1 cellular context compared by ENCODE assay signal in the genomic region with DNA sequence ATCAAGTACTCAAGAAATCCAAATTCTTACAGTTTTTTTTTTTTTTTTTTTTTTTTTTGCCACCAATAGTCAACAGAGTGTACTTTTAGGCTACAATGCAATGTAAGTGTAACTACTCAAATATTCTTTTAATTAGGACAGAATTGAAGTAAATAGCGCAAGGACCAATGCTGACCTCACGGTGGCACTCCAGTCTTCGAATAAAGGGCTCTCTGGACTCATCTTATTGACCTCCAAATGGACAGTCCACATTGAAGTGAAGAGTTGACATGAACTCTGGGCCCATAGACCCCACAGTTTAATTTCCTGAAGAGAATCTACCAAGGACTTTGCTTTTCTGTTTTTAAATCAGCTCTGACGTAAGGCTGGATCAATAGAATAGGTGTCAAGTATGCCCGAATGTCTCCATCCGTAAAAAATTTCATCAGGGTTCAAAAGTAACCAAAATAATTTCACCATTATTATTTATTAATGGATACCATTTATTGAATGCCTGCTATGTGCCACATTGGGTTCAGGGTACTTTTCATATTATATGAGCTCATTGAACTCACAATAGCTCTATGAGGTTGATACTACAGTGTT.
TF ChIP-seq lines count a peak whose summit lies in the region.

No MANE protein-coding gene starts in this region.

TF ChIP-seq in GM23338, 12 proteins besides CTCF, POLR2A, EP300 and RAD21 (continued from another document):
- TF ChIP-seq, protein P1, sequence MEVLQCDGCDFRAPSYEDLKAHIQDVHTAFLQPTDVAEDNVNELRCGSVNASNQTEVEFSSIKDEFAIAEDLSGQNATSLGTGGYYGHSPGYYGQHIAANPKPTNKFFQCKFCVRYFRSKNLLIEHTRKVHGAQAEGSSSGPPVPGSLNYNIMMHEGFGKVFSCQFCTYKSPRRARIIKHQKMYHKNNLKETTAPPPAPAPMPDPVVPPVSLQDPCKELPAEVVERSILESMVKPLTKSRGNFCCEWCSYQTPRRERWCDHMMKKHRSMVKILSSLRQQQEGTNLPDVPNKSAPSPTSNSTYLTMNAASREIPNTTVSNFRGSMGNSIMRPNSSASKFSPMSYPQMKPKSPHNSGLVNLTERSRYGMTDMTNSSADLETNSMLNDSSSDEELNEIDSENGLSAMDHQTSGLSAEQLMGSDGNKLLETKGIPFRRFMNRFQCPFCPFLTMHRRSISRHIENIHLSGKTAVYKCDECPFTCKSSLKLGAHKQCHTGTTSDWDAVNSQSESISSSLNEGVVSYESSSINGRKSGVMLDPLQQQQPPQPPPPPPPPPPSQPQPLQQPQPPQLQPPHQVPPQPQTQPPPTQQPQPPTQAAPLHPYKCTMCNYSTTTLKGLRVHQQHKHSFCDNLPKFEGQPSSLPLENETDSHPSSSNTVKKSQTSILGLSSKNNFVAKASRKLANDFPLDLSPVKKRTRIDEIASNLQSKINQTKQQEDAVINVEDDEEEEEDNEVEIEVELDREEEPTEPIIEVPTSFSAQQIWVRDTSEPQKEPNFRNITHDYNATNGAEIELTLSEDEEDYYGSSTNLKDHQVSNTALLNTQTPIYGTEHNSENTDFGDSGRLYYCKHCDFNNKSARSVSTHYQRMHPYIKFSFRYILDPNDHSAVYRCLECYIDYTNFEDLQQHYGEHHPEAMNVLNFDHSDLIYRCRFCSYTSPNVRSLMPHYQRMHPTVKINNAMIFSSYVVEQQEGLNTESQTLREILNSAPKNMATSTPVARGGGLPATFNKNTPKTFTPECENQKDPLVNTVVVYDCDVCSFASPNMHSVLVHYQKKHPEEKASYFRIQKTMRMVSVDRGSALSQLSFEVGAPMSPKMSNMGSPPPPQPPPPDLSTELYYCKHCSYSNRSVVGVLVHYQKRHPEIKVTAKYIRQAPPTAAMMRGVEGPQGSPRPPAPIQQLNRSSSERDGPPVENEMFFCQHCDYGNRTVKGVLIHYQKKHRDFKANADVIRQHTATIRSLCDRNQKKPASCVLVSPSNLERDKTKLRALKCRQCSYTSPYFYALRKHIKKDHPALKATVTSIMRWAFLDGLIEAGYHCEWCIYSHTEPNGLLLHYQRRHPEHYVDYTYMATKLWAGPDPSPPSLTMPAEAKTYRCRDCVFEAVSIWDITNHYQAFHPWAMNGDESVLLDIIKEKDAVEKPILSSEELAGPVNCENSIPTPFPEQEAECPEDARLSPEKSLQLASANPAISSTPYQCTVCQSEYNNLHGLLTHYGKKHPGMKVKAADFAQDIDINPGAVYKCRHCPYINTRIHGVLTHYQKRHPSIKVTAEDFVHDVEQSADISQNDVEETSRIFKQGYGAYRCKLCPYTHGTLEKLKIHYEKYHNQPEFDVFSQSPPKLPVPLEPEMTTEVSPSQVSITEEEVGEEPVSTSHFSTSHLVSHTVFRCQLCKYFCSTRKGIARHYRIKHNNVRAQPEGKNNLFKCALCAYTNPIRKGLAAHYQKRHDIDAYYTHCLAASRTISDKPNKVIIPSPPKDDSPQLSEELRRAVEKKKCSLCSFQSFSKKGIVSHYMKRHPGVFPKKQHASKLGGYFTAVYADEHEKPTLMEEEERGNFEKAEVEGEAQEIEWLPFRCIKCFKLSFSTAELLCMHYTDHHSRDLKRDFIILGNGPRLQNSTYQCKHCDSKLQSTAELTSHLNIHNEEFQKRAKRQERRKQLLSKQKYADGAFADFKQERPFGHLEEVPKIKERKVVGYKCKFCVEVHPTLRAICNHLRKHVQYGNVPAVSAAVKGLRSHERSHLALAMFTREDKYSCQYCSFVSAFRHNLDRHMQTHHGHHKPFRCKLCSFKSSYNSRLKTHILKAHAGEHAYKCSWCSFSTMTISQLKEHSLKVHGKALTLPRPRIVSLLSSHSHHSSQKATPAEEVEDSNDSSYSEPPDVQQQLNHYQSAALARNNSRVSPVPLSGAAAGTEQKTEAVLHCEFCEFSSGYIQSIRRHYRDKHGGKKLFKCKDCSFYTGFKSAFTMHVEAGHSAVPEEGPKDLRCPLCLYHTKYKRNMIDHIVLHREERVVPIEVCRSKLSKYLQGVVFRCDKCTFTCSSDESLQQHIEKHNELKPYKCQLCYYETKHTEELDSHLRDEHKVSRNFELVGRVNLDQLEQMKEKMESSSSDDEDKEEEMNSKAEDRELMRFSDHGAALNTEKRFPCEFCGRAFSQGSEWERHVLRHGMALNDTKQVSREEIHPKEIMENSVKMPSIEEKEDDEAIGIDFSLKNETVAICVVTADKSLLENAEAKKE (CRISPR knock-in tag; IDR thresholded peaks at IDR 0.05), result no peak
- TF ChIP-seq CREB1 (CRISPR knock-in tag; IDR thresholded peaks at IDR 0.05; ENCODE audit: low read depth), result no peak
- TF ChIP-seq NANOG (IDR thresholded peaks at IDR 0.05; ENCODE audit: borderline replicate concordance), result no peak
- TF ChIP-seq, protein P2, sequence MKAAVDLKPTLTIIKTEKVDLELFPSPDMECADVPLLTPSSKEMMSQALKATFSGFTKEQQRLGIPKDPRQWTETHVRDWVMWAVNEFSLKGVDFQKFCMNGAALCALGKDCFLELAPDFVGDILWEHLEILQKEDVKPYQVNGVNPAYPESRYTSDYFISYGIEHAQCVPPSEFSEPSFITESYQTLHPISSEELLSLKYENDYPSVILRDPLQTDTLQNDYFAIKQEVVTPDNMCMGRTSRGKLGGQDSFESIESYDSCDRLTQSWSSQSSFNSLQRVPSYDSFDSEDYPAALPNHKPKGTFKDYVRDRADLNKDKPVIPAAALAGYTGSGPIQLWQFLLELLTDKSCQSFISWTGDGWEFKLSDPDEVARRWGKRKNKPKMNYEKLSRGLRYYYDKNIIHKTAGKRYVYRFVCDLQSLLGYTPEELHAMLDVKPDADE (IDR thresholded peaks at IDR 0.05), result no peak
- no peak for TF ChIP-seq STAT1 (IDR thresholded peaks at IDR 0.05; ENCODE audit: unreplicated experiment)
- TF ChIP-seq POLR2AphosphoS5 (IDR thresholded peaks at IDR 0.05; ENCODE audit: low read depth), result no peak
